In the genomic region with DNA sequence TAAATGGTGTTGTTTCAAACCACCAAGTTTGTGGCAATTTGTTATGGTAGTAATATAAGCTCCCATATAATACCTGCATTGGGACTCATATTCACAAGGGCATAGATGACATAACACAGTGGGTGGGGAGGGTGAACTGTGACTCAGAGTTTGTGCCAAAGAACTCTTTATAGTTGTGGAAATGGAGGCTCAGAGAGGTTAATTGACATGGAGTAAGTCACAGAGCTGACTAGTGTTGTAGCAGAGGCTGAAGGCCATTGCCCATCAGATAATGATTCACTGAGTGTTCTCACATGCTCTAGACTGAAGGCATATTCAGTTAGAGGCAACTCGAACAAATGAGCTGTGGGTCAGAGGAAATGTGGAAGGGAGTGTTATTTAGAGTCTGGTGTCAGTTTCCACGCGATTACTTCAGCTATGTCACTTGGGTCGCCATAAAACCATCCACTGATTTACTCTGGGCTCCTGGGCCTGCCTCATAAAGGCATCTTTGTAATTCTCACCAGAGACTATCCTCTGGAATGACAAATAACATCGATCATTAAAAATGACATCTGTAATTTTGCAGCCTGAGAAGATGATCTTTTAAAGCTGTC, we compare ENCODE assay signal across 15 cellular contexts.
DNase-seq lines count a peak whose midpoint lies in the region; ATAC-seq and TF ChIP-seq lines count a peak whose summit lies in the region.
"Had no signal": no experiment of that assay in that cellular context is flagged by ENCODE, and none has a peak within 500 bp of the region (broad histone marks: within the 10 kb centered on the region; RNA-seq: fewer than 3 reads in every experiment).

No MANE protein-coding gene starts in this region.

- POLR2A ChIA-PET in BJ (lab: Charles Lee), result interaction anchor here (0.5 kb wide), 1 partner anchor 86 kb away, joined by 4 read pairs; no protein-coding TSS in a partner anchor

- ATAC-seq in HG03095 (IDR thresholded peaks at IDR 0.05; ENCODE audit: unreplicated experiment), result no peak
- no peak for ATAC-seq in HG02885 (IDR thresholded peaks at IDR 0.05; ENCODE audit: poor library complexity, unreplicated experiment)

- no peak overlapping the region for H3K4me3 ChIP-seq in BJ (ENCODE audit: low read depth, low read length)
- H3K4me3 ChIP-seq in epithelial cell of esophagus (ENCODE audit: low read length), result no peak overlapping the region
- H3K4me3 ChIP-seq: BLaER1, SJSA1, tibial nerve had no signal

- DNase-seq in BJ (ENCODE audit: low read depth) (peak; percentile 18), M059J (ENCODE audit: low read depth) (peak; percentile 50), epithelial cell of esophagus (ENCODE audit: low read depth) (peak; percentile 31), activated T-cell treated with anti-CD3 and anti-CD28 coated beads for 4 hours (no peak), iPS-NIHi11 (ENCODE audit: low spot score) (no peak)
- DNase-seq: GF-D8, hippocampal formation, MV-4-11, NCI-H524 treated with DMSO at 0.1 percent for 48 hours had no signal

- H3K27me3 ChIP-seq in BJ (ENCODE audit: control insufficient read depth, insufficient read depth, low read length), result no peaks in the 10 kb centered on the region
- H3K27me3 ChIP-seq: BLaER1, SJSA1, tibial nerve had no signal

- peak overlapping the region in 2 of 3 experiments; percentile 8 to 26 for H3K4me3 Mint-ChIP-seq in nephron

- CTCF ChIA-PET in BJ (lab: Yijun Ruan, JAX), result interaction anchor here (1.6 kb wide), 1 partner anchor 12 kb away, joined by 4 read pairs; no protein-coding TSS in a partner anchor

- H3K36me3 ChIP-seq in BJ (ENCODE audit: control insufficient read depth, insufficient read depth, low read length), result no peaks in the 10 kb centered on the region
- H3K36me3 ChIP-seq: BLaER1, SJSA1, tibial nerve had no signal

- H3K27me3 Mint-ChIP-seq in nephron (ENCODE audit: low read depth), result no peaks in the 10 kb centered on the region

- H3K27ac Mint-ChIP-seq in nephron, result peak overlapping the region; percentile 94 to 98 (median 96)

- H3K4me1 Mint-ChIP-seq in nephron, result peaks cover 29% of the 10 kb centered on the region

- H3K36me3 Mint-ChIP-seq in nephron (ENCODE audit: low read depth), result no peaks in the 10 kb centered on the region

- peaks cover 13% of the 10 kb centered on the region for H3K9me3 Mint-ChIP-seq in nephron

- TF ChIP-seq CTCF in BJ (IDR thresholded peaks at IDR 0.05; ENCODE audit: insufficient read depth, low read depth, low read length) (no peak), epithelial cell of esophagus (IDR thresholded peaks at IDR 0.05; ENCODE audit: insufficient read depth, low read depth, low read length, missing control alignments) (no peak), nephron (IDR thresholded peaks at IDR 0.05; ENCODE audit: unreplicated experiment in 3 of 3) (no peak)

Comparison
In these comparisons a context has a peak if more than half of its experiments do, and no peak if none do; other contexts are left out.
1. DNase-seq: peak in BJ (single experiment), M059J (single experiment) and epithelial cell of esophagus (single experiment); none in activated T-cell treated with anti-CD3 and anti-CD28 coated beads for 4 hours (single experiment) and iPS-NIHi11 (single experiment).